In genomic region chr10:11525503-11525902, GRCh38 we compare ENCODE assay signal across 1 cellular context.
TF ChIP-seq lines count a peak whose summit lies in the region.

No MANE protein-coding gene starts in this region.

TF ChIP-seq in IMR-90, 13 proteins besides CTCF, POLR2A, EP300 and RAD21 (continued from another document):
- no peak for TF ChIP-seq USF2 (IDR thresholded peaks at IDR 0.05; ENCODE audit: low read depth, low read length)
- no peak for TF ChIP-seq RCOR1 (IDR thresholded peaks at IDR 0.05; ENCODE audit: insufficient replicate concordance, low read length)
- no peak for TF ChIP-seq NFE2L2 (IDR thresholded peaks at IDR 0.05; ENCODE audit: low read depth, low read length)
- TF ChIP-seq RFX5 (IDR thresholded peaks at IDR 0.05; ENCODE audit: low read depth, low read length), result no peak
